8 cellular contexts compared by ENCODE assay signal in genomic region chr14:81435048-81435577, GRCh38. TPM values are rescaled to one million over a fixed set of nuclear protein-coding genes. Genes with fewer than 3 reads are reported as not detected.
DNase-seq lines count a peak whose midpoint lies in the region; ATAC-seq and TF ChIP-seq lines count a peak whose summit lies in the region.

No MANE protein-coding gene starts in this region.

- WGBS in endodermal cell (ENCODE audit: insufficient coverage in 1 of 2, insufficient read length in 1 of 2), 2 experiments, result 1 to 3% methylated on average over 8 to 14 of the region's 14 CpGs

- peaks cover 15% of the 10 kb centered on the region for H3K4me1 ChIP-seq in CD4-positive, CD25-positive, alpha-beta regulatory T cell (ENCODE audit: control insufficient read depth, insufficient read depth, low read length, poor library complexity, severe bottlenecking)
- peaks cover 4% of the 10 kb centered on the region for H3K4me1 ChIP-seq in endodermal cell (ENCODE audit: control insufficient read depth, insufficient read depth, low read length)

- H3K36me3 Mint-ChIP-seq in CD4-positive, CD25-positive, alpha-beta regulatory T cell, result no peaks in the 10 kb centered on the region
- H3K36me3 Mint-ChIP-seq in endodermal cell (ENCODE audit: low read depth), result no peaks in the 10 kb centered on the region
- H3K36me3 Mint-ChIP-seq in neural crest cell (ENCODE audit: low read depth), result no peaks in the 10 kb centered on the region

- H3K4me3 ChIP-seq in CD4-positive, CD25-positive, alpha-beta regulatory T cell (ENCODE audit: low read depth, low read length), result no peak overlapping the region
- H3K4me3 ChIP-seq in endodermal cell (ENCODE audit: low read length), result peak overlapping the region; percentile 77

- no peaks in the 10 kb centered on the region for H3K36me3 ChIP-seq in CD4-positive, CD25-positive, alpha-beta regulatory T cell (ENCODE audit: control insufficient read depth, insufficient read depth, low read length)
- no peaks in the 10 kb centered on the region for H3K36me3 ChIP-seq in endodermal cell (ENCODE audit: control insufficient read depth, insufficient read depth, low read length)

- TF ChIP-seq CTCF in endodermal cell (conservative IDR thresholded peaks at IDR 0.05) (no peak), neural crest cell (conservative IDR thresholded peaks at IDR 0.05) (no peak)

- no peak for ATAC-seq in CD4-positive, CD25-positive, alpha-beta regulatory T cell (ENCODE audit: low read depth in 2 of 2)

- H3K27me3 ChIP-seq in CD4-positive, CD25-positive, alpha-beta regulatory T cell (ENCODE audit: control insufficient read depth, insufficient read depth, low read length), result peaks cover 39% of the 10 kb centered on the region
- peaks cover 76% of the 10 kb centered on the region for H3K27me3 ChIP-seq in endodermal cell (ENCODE audit: control insufficient read depth, insufficient read depth, low read length, poor library complexity, severe bottlenecking)

- DNase-seq in CD4-positive, CD25-positive, alpha-beta regulatory T cell, result no peak
- peak; percentile 57 for DNase-seq in NCI-H128 (lab: John Stamatoyannopoulos, UW; ENCODE audit: unreplicated experiment)
- no peak for DNase-seq in endodermal cell
- no peak for DNase-seq in neural crest cell (ENCODE audit: low read depth, low spot score)
- DNase-seq in medulla oblongata (ENCODE audit: extremely low spot score), result no peak
- DNase-seq in globus pallidus (ENCODE audit: low spot score), result no peak
- DNase-seq in NCI-H1930 (lab: John Stamatoyannopoulos, UW), result no peak
- no peak for DNase-seq in NCI-H1092 (lab: John Stamatoyannopoulos, UW)

- H3K27me3 Mint-ChIP-seq in CD4-positive, CD25-positive, alpha-beta regulatory T cell, result peaks cover 79% of the 10 kb centered on the region
- H3K27me3 Mint-ChIP-seq in endodermal cell (ENCODE audit: insufficient read depth) (peaks cover 64% of the 10 kb centered on the region), neural crest cell (ENCODE audit: low read depth) (peaks cover 45% of the 10 kb centered on the region)

- H3K9me3 ChIP-seq in CD4-positive, CD25-positive, alpha-beta regulatory T cell (ENCODE audit: control insufficient read depth in 2 of 2, low read length in 2 of 2), result no peaks in the 10 kb centered on the region
- no peaks in the 10 kb centered on the region for H3K9me3 ChIP-seq in endodermal cell (ENCODE audit: control insufficient read depth, low read length)

- no peak overlapping the region for H3K9ac ChIP-seq in endodermal cell (ENCODE audit: extremely low read depth, low read length, poor library complexity, severe bottlenecking)

- H3K27ac Mint-ChIP-seq in CD4-positive, CD25-positive, alpha-beta regulatory T cell, result no peak overlapping the region
- H3K27ac Mint-ChIP-seq in endodermal cell (no peak overlapping the region), neural crest cell (ENCODE audit: unreplicated experiment) (no peak overlapping the region)

- peak overlapping the region; percentile 67 to 87 (median 83) for H3K4me3 Mint-ChIP-seq in CD4-positive, CD25-positive, alpha-beta regulatory T cell
- H3K4me3 Mint-ChIP-seq in endodermal cell (peak overlapping the region; percentile 70), neural crest cell (peak overlapping the region; percentile 90)

- peaks cover 4 to 16% (median 11%) of the 10 kb centered on the region in 4 donors for H3K4me1 Mint-ChIP-seq in CD4-positive, CD25-positive, alpha-beta regulatory T cell
- H3K4me1 Mint-ChIP-seq in endodermal cell, result peaks cover 28% of the 10 kb centered on the region
- peaks cover 28% of the 10 kb centered on the region for H3K4me1 Mint-ChIP-seq in neural crest cell

- no peak overlapping the region for H3K27ac ChIP-seq in CD4-positive, CD25-positive, alpha-beta regulatory T cell (ENCODE audit: insufficient read depth, low read length, poor library complexity, severe bottlenecking)
- no peak overlapping the region for H3K27ac ChIP-seq in endodermal cell (ENCODE audit: low read depth, low read length)

- peaks cover 0 to 2% (median 0%) of the 10 kb centered on the region in 7 donors for H3K9me3 Mint-ChIP-seq in CD4-positive, CD25-positive, alpha-beta regulatory T cell
- H3K9me3 Mint-ChIP-seq in endodermal cell (no peaks in the 10 kb centered on the region), neural crest cell (no peaks in the 10 kb centered on the region)

RNA-seq across cellular contexts. Expression of gene STON2, which starts 35.0 kb away (rescaled TPM):
- total RNA-seq in CD4-positive, CD25-positive, alpha-beta regulatory T cell, result 4.4 TPM
- polyA plus RNA-seq in CD4-positive, CD25-positive, alpha-beta regulatory T cell, result not detected
- 10 to 100 TPM; 37.2 to 43.9 TPM for total RNA-seq in endodermal cell
- 19.2 TPM for polyA plus RNA-seq in endodermal cell (2013, experiment 1 of 2)
- polyA plus RNA-seq in endodermal cell (2013, experiment 2 of 2), result 22.6 TPM
- total RNA-seq in neural crest cell, result 24.0 and 27.4 TPM in 2 replicates
